Comparison of ENCODE assay signal across 6 cellular contexts in the genomic region with DNA sequence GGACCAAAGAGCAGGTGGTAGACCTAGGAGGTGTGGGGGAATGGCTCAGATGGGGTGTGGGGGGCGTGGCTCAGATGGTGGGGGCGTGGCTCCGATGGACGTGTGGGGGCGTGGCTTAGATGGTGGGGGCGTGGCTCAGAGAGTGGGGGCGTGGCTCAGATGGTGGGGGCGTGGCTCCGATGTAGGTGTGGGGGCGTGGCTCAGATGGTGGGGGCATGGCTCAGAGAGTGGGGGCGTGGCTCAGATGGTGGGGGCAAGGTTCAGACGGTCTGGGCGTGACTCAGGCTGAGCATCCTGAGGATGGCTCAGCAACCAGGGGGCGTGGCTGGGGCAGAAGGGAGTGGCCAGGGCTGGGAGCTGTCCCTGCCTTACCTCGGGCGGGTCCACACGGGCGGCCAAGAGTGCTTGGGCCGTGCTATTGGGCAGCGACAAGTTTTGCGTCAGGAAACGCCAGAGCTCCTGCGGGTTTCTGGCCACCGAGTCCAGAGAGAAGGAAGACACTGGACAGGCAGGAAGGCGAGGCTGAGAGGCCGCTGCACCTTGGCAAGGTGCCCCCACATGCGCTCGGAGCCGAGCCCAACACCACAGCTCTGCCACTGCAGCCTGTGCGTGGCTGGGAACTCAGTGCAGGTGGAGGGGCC. TPM values are rescaled to one million over a fixed set of nuclear protein-coding genes. Genes with fewer than 3 reads are reported as not detected.
DNase-seq lines count a peak whose midpoint lies in the region; ATAC-seq and TF ChIP-seq lines count a peak whose summit lies in the region.

No MANE protein-coding gene starts in this region.

- H3K9me3 Mint-ChIP-seq in activated B cell treated with CpG ODN at 0.5 μM for 24 hours: no peaks in the 10 kb centered on the region

- H3K27me3 ChIP-seq in fibroblast of lung (ENCODE audit: control insufficient read depth, insufficient read depth, low read length): no peaks in the 10 kb centered on the region

- no peak overlapping the region for H3K27ac ChIP-seq in fibroblast of lung (ENCODE audit: insufficient read depth, low read length)

- no peak overlapping the region for H3K4me3 ChIP-seq in fibroblast of lung (replicated peaks in 1 of 4; ENCODE audit: control extremely low read depth in 1 of 4, insufficient read depth in 1 of 4, low read depth in 3 of 4, low read length in 4 of 4)

- H3K36me3 ChIP-seq in fibroblast of lung (ENCODE audit: control insufficient read depth, insufficient read depth, low read length): peaks cover 3% of the 10 kb centered on the region

- H3K27ac Mint-ChIP-seq in activated B cell treated with CpG ODN at 0.5 μM for 24 hours: no peak overlapping the region

- H2AFZ ChIP-seq in fibroblast of lung (ENCODE audit: low read length): no peak overlapping the region

- ATAC-seq in activated B cell treated with CpG ODN at 0.5 μM for 24 hours (ENCODE audit: low read depth) (peak; percentile 71), GM19023 (IDR thresholded peaks at IDR 0.05; ENCODE audit: unreplicated experiment) (no peak)

- H4K20me1 ChIP-seq in fibroblast of lung (ENCODE audit: control insufficient read depth, extremely low read depth, insufficient read depth, low read length): no peaks in the 10 kb centered on the region

- H3K9ac ChIP-seq in fibroblast of lung (ENCODE audit: insufficient read depth, low read length): no peak overlapping the region

- intact Hi-C loops in activated B cell treated with CpG ODN at 0.5 μM for 24 hours (cut with micrococcal nuclease): no loop called here

- H3K4me3 Mint-ChIP-seq in activated B cell treated with CpG ODN at 0.5 μM for 24 hours: no peak overlapping the region

- DNase-seq in NCI-H1417 (lab: John Stamatoyannopoulos, UW) (peak; percentile 41 to 51 (median 46)), NCI-H1417 treated with DMSO at 0.1 percent for 48 hours (lab: John Stamatoyannopoulos, UW) (no peak), activated B cell treated with CpG ODN at 0.5 μM for 24 hours (no peak), fibroblast of lung (ENCODE audit: low read depth in 2 of 2) (peak; percentile 33 to 52)
- peak in 2 of 3 experiments; percentile 56 to 83 for DNase-seq in stimulated activated CD4-positive, alpha-beta T cell treated with anti-CD3 and anti-CD28 coated beads, TNF-alpha, amount 100 ng/mL, for 24 hours (ENCODE audit: low read depth in 3 of 3)

- CTCF ChIA-PET in activated B cell treated with CpG ODN at 0.5 μM for 24 hours (lab: Charles Lee): no interaction called here

- H3K4me2 ChIP-seq in fibroblast of lung (ENCODE audit: extremely low read depth, insufficient read depth, low read length): no peak overlapping the region

- no peaks in the 10 kb centered on the region for H3K79me2 ChIP-seq in fibroblast of lung (ENCODE audit: control insufficient read depth, insufficient read depth, low read length)

- peaks cover 15% of the 10 kb centered on the region for H3K4me1 Mint-ChIP-seq in activated B cell treated with CpG ODN at 0.5 μM for 24 hours

- peaks cover 2% of the 10 kb centered on the region for H3K36me3 Mint-ChIP-seq in activated B cell treated with CpG ODN at 0.5 μM for 24 hours (ENCODE audit: low read depth)

- POLR2A ChIA-PET in activated B cell treated with CpG ODN at 0.5 μM for 24 hours (lab: Charles Lee): no interaction called here

- H3K27me3 Mint-ChIP-seq in activated B cell treated with CpG ODN at 0.5 μM for 24 hours: no peaks in the 10 kb centered on the region

- H3K9me3 ChIP-seq in fibroblast of lung (ENCODE audit: control insufficient read depth, insufficient read depth, low read depth, low read length): no peaks in the 10 kb centered on the region

- TF ChIP-seq CTCF in activated B cell treated with CpG ODN at 0.5 μM for 24 hours (IDR thresholded peaks at IDR 0.05) (no peak), fibroblast of lung (conservative IDR thresholded peaks at IDR 0.05 in 1 of 2, IDR thresholded peaks at IDR 0.05 in 1 of 2; ENCODE audit: low read depth in 1 of 2, low read length in 2 of 2) (no peak)

- H3K4me1 ChIP-seq in fibroblast of lung (ENCODE audit: control insufficient read depth, extremely low read depth, insufficient read depth, low read length): no peaks in the 10 kb centered on the region

RNA-seq across cellular contexts. Expression of a gene that starts 5.9 kb away (rescaled TPM):
- 4.5 and 7.5 TPM in 2 replicates for total RNA-seq in activated B cell treated with CpG ODN at 0.5 μM for 24 hours
- 13.9 and 21.8 TPM in 2 replicates for total RNA-seq in fibroblast of lung
- polyA plus RNA-seq in fibroblast of lung: 8.5 and 13.4 TPM in 2 replicates
- polyA plus RNA-seq in fibroblast of lung (2012): 14.8 and 21.5 TPM in 2 replicates
- 43.7 and 105 TPM in 2 replicates for polyA minus RNA-seq in fibroblast of lung (ENCODE audit: low replicate concordance)

RNA-seq across cellular contexts. Expression of a gene that starts 9.8 kb away (rescaled TPM):
- 3.9 and 5.0 TPM in 2 replicates for total RNA-seq in activated B cell treated with CpG ODN at 0.5 μM for 24 hours
- not detected in 2 replicates for total RNA-seq in fibroblast of lung
- polyA plus RNA-seq in fibroblast of lung: not detected in 2 replicates
- polyA plus RNA-seq in fibroblast of lung (2012): not detected in 2 replicates
- not detected in 2 replicates for polyA minus RNA-seq in fibroblast of lung (ENCODE audit: low replicate concordance)

RNA-seq across cellular contexts. Expression of a gene that starts 23.9 kb away (rescaled TPM):
- 0.18 TPM in 1 of 2 replicates, not detected in the other for total RNA-seq in activated B cell treated with CpG ODN at 0.5 μM for 24 hours
- 10.5 and 15.7 TPM in 2 replicates for total RNA-seq in fibroblast of lung
- polyA plus RNA-seq in fibroblast of lung: 9.0 and 12.1 TPM in 2 replicates
- polyA plus RNA-seq in fibroblast of lung (2012): 31.5 and 54.9 TPM in 2 replicates
- 8.6 and 9.9 TPM in 2 replicates for polyA minus RNA-seq in fibroblast of lung (ENCODE audit: low replicate concordance)

RNA-seq across cellular contexts. Expression of a gene that starts 25.7 kb away (rescaled TPM):
- total RNA-seq in activated B cell treated with CpG ODN at 0.5 μM for 24 hours: not detected in 2 replicates
- 1.3 and 3.5 TPM in 2 replicates for total RNA-seq in fibroblast of lung
- polyA plus RNA-seq in fibroblast of lung: 0.98 and 1.5 TPM in 2 replicates
- 2.3 and 7.2 TPM in 2 replicates for polyA plus RNA-seq in fibroblast of lung (2012)
- polyA minus RNA-seq in fibroblast of lung (ENCODE audit: low replicate concordance): 0.59 and 1.2 TPM in 2 replicates

RNA-seq across cellular contexts. Expression of a gene that starts 29.9 kb away (rescaled TPM):
- 43.4 and 47.8 TPM in 2 replicates for total RNA-seq in activated B cell treated with CpG ODN at 0.5 μM for 24 hours
- 13.7 and 14.9 TPM in 2 replicates for total RNA-seq in fibroblast of lung
- 6.1 and 9.9 TPM in 2 replicates for polyA plus RNA-seq in fibroblast of lung
- 14.3 and 28.3 TPM in 2 replicates for polyA plus RNA-seq in fibroblast of lung (2012)
- 1.9 and 8.5 TPM in 2 replicates for polyA minus RNA-seq in fibroblast of lung (ENCODE audit: low replicate concordance)

Comparison
In these comparisons a context has a peak if more than half of its experiments do, and no peak if none do; other contexts are left out.
1. DNase-seq: peak in NCI-H1417 (3 of 3), fibroblast of lung (2 of 2) and stimulated activated CD4-positive, alpha-beta T cell treated with anti-CD3 and anti-CD28 coated beads, TNF-alpha, amount 100 ng/mL, for 24 hours (2 of 3); none in NCI-H1417 treated with DMSO at 0.1 percent for 48 hours (single experiment) and activated B cell treated with CpG ODN at 0.5 μM for 24 hours (single experiment).